In the genomic region with DNA sequence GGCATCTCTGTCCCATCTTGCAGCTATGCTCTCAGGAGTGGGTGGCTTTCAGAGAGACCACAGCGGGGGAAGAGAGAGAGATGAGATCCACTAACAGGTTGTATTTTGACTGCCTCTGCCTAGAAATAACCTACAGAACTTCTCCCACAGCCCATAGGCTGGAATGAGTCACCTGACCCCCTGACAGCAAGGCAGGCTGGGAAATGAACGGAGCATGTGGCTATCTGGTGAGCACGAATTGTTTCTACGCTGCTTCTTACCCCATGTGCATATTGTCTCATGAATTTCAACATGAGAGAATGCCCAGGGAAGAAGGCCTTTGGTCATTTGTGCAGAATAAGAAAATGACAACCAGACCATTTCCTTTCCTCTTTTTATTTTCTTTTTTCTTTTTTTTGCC, we compare ENCODE assay signal across 1 cellular context.
TF ChIP-seq lines count a peak whose summit lies in the region.

No MANE protein-coding gene starts in this region.

TF ChIP-seq in K562, 482 proteins besides CTCF, POLR2A, EP300 and RAD21 (continued from another document):
- TF ChIP-seq, protein P1, sequence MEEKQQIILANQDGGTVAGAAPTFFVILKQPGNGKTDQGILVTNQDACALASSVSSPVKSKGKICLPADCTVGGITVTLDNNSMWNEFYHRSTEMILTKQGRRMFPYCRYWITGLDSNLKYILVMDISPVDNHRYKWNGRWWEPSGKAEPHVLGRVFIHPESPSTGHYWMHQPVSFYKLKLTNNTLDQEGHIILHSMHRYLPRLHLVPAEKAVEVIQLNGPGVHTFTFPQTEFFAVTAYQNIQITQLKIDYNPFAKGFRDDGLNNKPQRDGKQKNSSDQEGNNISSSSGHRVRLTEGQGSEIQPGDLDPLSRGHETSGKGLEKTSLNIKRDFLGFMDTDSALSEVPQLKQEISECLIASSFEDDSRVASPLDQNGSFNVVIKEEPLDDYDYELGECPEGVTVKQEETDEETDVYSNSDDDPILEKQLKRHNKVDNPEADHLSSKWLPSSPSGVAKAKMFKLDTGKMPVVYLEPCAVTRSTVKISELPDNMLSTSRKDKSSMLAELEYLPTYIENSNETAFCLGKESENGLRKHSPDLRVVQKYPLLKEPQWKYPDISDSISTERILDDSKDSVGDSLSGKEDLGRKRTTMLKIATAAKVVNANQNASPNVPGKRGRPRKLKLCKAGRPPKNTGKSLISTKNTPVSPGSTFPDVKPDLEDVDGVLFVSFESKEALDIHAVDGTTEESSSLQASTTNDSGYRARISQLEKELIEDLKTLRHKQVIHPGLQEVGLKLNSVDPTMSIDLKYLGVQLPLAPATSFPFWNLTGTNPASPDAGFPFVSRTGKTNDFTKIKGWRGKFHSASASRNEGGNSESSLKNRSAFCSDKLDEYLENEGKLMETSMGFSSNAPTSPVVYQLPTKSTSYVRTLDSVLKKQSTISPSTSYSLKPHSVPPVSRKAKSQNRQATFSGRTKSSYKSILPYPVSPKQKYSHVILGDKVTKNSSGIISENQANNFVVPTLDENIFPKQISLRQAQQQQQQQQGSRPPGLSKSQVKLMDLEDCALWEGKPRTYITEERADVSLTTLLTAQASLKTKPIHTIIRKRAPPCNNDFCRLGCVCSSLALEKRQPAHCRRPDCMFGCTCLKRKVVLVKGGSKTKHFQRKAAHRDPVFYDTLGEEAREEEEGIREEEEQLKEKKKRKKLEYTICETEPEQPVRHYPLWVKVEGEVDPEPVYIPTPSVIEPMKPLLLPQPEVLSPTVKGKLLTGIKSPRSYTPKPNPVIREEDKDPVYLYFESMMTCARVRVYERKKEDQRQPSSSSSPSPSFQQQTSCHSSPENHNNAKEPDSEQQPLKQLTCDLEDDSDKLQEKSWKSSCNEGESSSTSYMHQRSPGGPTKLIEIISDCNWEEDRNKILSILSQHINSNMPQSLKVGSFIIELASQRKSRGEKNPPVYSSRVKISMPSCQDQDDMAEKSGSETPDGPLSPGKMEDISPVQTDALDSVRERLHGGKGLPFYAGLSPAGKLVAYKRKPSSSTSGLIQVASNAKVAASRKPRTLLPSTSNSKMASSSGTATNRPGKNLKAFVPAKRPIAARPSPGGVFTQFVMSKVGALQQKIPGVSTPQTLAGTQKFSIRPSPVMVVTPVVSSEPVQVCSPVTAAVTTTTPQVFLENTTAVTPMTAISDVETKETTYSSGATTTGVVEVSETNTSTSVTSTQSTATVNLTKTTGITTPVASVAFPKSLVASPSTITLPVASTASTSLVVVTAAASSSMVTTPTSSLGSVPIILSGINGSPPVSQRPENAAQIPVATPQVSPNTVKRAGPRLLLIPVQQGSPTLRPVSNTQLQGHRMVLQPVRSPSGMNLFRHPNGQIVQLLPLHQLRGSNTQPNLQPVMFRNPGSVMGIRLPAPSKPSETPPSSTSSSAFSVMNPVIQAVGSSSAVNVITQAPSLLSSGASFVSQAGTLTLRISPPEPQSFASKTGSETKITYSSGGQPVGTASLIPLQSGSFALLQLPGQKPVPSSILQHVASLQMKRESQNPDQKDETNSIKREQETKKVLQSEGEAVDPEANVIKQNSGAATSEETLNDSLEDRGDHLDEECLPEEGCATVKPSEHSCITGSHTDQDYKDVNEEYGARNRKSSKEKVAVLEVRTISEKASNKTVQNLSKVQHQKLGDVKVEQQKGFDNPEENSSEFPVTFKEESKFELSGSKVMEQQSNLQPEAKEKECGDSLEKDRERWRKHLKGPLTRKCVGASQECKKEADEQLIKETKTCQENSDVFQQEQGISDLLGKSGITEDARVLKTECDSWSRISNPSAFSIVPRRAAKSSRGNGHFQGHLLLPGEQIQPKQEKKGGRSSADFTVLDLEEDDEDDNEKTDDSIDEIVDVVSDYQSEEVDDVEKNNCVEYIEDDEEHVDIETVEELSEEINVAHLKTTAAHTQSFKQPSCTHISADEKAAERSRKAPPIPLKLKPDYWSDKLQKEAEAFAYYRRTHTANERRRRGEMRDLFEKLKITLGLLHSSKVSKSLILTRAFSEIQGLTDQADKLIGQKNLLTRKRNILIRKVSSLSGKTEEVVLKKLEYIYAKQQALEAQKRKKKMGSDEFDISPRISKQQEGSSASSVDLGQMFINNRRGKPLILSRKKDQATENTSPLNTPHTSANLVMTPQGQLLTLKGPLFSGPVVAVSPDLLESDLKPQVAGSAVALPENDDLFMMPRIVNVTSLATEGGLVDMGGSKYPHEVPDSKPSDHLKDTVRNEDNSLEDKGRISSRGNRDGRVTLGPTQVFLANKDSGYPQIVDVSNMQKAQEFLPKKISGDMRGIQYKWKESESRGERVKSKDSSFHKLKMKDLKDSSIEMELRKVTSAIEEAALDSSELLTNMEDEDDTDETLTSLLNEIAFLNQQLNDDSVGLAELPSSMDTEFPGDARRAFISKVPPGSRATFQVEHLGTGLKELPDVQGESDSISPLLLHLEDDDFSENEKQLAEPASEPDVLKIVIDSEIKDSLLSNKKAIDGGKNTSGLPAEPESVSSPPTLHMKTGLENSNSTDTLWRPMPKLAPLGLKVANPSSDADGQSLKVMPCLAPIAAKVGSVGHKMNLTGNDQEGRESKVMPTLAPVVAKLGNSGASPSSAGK (IDR thresholded peaks at IDR 0.05): peak; percentile 66
- TF ChIP-seq, protein P2, sequence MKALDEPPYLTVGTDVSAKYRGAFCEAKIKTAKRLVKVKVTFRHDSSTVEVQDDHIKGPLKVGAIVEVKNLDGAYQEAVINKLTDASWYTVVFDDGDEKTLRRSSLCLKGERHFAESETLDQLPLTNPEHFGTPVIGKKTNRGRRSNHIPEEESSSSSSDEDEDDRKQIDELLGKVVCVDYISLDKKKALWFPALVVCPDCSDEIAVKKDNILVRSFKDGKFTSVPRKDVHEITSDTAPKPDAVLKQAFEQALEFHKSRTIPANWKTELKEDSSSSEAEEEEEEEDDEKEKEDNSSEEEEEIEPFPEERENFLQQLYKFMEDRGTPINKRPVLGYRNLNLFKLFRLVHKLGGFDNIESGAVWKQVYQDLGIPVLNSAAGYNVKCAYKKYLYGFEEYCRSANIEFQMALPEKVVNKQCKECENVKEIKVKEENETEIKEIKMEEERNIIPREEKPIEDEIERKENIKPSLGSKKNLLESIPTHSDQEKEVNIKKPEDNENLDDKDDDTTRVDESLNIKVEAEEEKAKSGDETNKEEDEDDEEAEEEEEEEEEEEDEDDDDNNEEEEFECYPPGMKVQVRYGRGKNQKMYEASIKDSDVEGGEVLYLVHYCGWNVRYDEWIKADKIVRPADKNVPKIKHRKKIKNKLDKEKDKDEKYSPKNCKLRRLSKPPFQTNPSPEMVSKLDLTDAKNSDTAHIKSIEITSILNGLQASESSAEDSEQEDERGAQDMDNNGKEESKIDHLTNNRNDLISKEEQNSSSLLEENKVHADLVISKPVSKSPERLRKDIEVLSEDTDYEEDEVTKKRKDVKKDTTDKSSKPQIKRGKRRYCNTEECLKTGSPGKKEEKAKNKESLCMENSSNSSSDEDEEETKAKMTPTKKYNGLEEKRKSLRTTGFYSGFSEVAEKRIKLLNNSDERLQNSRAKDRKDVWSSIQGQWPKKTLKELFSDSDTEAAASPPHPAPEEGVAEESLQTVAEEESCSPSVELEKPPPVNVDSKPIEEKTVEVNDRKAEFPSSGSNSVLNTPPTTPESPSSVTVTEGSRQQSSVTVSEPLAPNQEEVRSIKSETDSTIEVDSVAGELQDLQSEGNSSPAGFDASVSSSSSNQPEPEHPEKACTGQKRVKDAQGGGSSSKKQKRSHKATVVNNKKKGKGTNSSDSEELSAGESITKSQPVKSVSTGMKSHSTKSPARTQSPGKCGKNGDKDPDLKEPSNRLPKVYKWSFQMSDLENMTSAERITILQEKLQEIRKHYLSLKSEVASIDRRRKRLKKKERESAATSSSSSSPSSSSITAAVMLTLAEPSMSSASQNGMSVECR (CRISPR knock-in tag; IDR thresholded peaks at IDR 0.05): no peak
